In genomic region chr4:59223292-59223941, GRCh38 we compare ENCODE assay signal across 16 cellular contexts.
"Had no signal": no experiment of that assay in that cellular context is flagged by ENCODE, and none has a peak within 500 bp of the region (broad histone marks: within the 10 kb centered on the region; RNA-seq: fewer than 3 reads in every experiment).

No MANE protein-coding gene starts in this region.

- DNase-seq: activated CD4-positive, alpha-beta T cell treated with anti-CD3 and anti-CD28 coated beads, Interleukin-2, amount 10 ng/mL, durations not matched to agents 24 days and 14 days; activated CD8-positive, alpha-beta memory T cell treated with anti-CD3 and anti-CD28 coated beads, Interleukin-2, amount 10 ng/mL, durations not matched to agents 7 days and 5 days; activated CD8-positive, alpha-beta T cell treated with anti-CD3 and anti-CD28 coated beads for 36 hours; activated gamma-delta T cell; activated naive CD4-positive, alpha-beta T cell treated with anti-CD3 and anti-CD28 coated beads, Interleukin-2, amount 50 U/mL, for 16 hours; activated naive CD8-positive, alpha-beta T cell treated with anti-CD3 and anti-CD28 coated beads, Interleukin-2, amount 50 U/mL, for 24 hours; activated T-cell treated with anti-CD3 and anti-CD28 coated beads for 4 hours; cerebellar nuclear complex; glutamatergic neuron; hippocampal formation; left ventricle myocardium inferior; naive thymus-derived CD8-positive, alpha-beta T cell; stimulated activated CD4-positive, alpha-beta T cell treated with anti-CD3 and anti-CD28 coated beads, Interleukin-4, amount 100 ng/mL, for 24 hours; substantia nigra; thyroid gland had no signal

- ATAC-seq: activated CD4-positive, CD25-positive, alpha-beta regulatory T cell treated with anti-CD3 and anti-CD28 coated beads, Interleukin-2, amount 50 U/mL, for 24 hours; activated CD8-positive, alpha-beta memory T cell treated with anti-CD3 and anti-CD28 coated beads, Interleukin-2, amount 10 ng/mL, durations not matched to agents 7 days and 5 days; activated CD8-positive, alpha-beta T cell treated with anti-CD3 and anti-CD28 coated beads for 36 hours; activated naive CD8-positive, alpha-beta T cell treated with anti-CD3 and anti-CD28 coated beads, Interleukin-2, amount 50 U/mL, for 24 hours; naive thymus-derived CD8-positive, alpha-beta T cell had no signal
